In the genomic region with DNA sequence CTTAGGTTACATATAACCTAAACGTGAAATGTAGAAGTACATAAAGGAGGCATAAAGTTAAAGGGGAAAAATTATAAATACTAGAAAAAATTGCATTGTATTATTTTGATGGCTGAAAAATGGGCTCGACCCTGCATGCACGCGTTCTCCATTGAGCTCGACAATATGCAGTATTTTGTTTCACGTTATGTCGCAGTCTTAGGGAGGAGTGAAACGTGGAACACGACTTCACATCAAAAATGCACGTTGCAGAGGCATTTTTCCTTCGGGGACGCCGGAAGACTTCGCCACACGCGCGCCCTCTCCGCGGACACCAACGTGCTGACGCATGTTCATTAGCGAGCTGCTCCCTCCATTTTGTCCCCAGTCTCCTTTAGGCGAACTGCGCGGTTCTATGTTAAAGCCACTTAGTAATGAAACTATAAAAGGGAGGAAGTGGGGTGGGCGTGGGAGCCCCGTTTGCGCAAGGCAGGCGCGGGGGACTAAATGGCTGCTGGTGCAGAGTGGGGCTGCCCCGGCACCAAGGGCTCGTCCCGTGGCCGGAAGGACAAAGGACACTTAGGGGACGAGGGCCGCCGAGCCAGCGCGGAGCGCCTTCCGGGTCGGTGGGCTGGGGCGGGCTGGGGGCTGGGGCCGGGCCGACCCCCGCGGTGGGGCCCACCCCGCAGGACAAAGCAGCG, we compare ENCODE assay signal across 8 cellular contexts. TPM values are rescaled to one million over a fixed set of nuclear protein-coding genes. Genes with fewer than 3 reads are reported as not detected.
A peak's percentile ranks its signal among the peaks of the same experiment; 100 is the strongest.
DNase-seq lines count a peak whose midpoint lies in the region; ATAC-seq and TF ChIP-seq lines count a peak whose summit lies in the region.

No MANE protein-coding gene starts in this region.

- no peaks in the 10 kb centered on the region for H3K27me3 ChIP-seq in left lung

- H3K27ac ChIP-seq in left lung: peak overlapping the region; percentile 95 to 99

- peak overlapping the region; percentile 99 for H3K27ac Mint-ChIP-seq in activated B cell treated with CpG ODN at 0.5 μM for 24 hours
- peak overlapping the region; percentile 98 for H3K27ac Mint-ChIP-seq in central memory CD8-positive, alpha-beta T cell (ENCODE audit: low read depth)

- DNase-seq in AG08395 (ENCODE audit: low spot score) (peak; percentile 71), NCI-H2196 treated with DMSO at 0.1 percent for 48 hours (lab: John Stamatoyannopoulos, UW; ENCODE audit: unreplicated experiment) (peak; percentile 57), activated B cell treated with CpG ODN at 0.5 μM for 24 hours (no peak), left lung (peak; percentile 90 to 96)
- DNase-seq in central memory CD8-positive, alpha-beta T cell (ENCODE audit: low spot score in 2 of 2): peak; percentile 85 to 90
- DNase-seq in stimulated activated CD4-positive, alpha-beta T cell treated with anti-CD3 and anti-CD28 coated beads, Interleukin-4, amount 100 ng/mL, for 24 hours: peak; percentile 92

- ATAC-seq in GM18868 (IDR thresholded peaks at IDR 0.05; ENCODE audit: unreplicated experiment) (peak; percentile 62), HG03097 (IDR thresholded peaks at IDR 0.05; ENCODE audit: low FRiP score, unreplicated experiment) (peak; percentile 64), activated B cell treated with CpG ODN at 0.5 μM for 24 hours (ENCODE audit: low read depth) (peak; percentile 73), left lung (peak; percentile 59)
- ATAC-seq in central memory CD8-positive, alpha-beta T cell (replicated peaks; ENCODE audit: extremely low read depth, poor library complexity, severe bottlenecking): peak; percentile 79

- peaks cover 16 to 47% of the 10 kb centered on the region in 2 donors for H3K4me1 ChIP-seq in left lung

- no peaks in the 10 kb centered on the region for H3K27me3 Mint-ChIP-seq in activated B cell treated with CpG ODN at 0.5 μM for 24 hours
- H3K27me3 Mint-ChIP-seq in central memory CD8-positive, alpha-beta T cell: no peaks in the 10 kb centered on the region

- peaks cover 52% of the 10 kb centered on the region for H3K4me1 Mint-ChIP-seq in activated B cell treated with CpG ODN at 0.5 μM for 24 hours
- peaks cover 50% of the 10 kb centered on the region for H3K4me1 Mint-ChIP-seq in central memory CD8-positive, alpha-beta T cell

- H3K9me3 Mint-ChIP-seq in activated B cell treated with CpG ODN at 0.5 μM for 24 hours: no peaks in the 10 kb centered on the region
- H3K9me3 Mint-ChIP-seq in central memory CD8-positive, alpha-beta T cell: peaks cover 5% of the 10 kb centered on the region

- TF ChIP-seq CTCF in activated B cell treated with CpG ODN at 0.5 μM for 24 hours (IDR thresholded peaks at IDR 0.05): no peak
- TF ChIP-seq CTCF in left lung (IDR thresholded peaks at IDR 0.05): no peak

- no peaks in the 10 kb centered on the region for H3K9me3 ChIP-seq in left lung

- H3K4me3 Mint-ChIP-seq in activated B cell treated with CpG ODN at 0.5 μM for 24 hours: peak overlapping the region; percentile 97
- peak overlapping the region; percentile 92 for H3K4me3 Mint-ChIP-seq in central memory CD8-positive, alpha-beta T cell

- H3K36me3 Mint-ChIP-seq in activated B cell treated with CpG ODN at 0.5 μM for 24 hours (ENCODE audit: low read depth): peaks cover 43% of the 10 kb centered on the region
- peaks cover 32% of the 10 kb centered on the region for H3K36me3 Mint-ChIP-seq in central memory CD8-positive, alpha-beta T cell (ENCODE audit: insufficient read depth)

- peaks cover 0 to 19% of the 10 kb centered on the region in 2 donors for H3K36me3 ChIP-seq in left lung

- peak overlapping the region; percentile 64 to 74 for H3K4me3 ChIP-seq in left lung

- intact Hi-C loops in activated B cell treated with CpG ODN at 0.5 μM for 24 hours (cut with micrococcal nuclease) (loop anchor here (1.0 to 10.0 kb wide), 12 partner anchors 9 to 1740 kb away; a partner anchor contains a TSS), left lung (cut with DNase I) (loop anchor here in 1 of 2 donors (5.0 kb wide), 1 partner anchor 138 kb away; no protein-coding TSS in a partner anchor)

- CTCF ChIA-PET in activated B cell treated with CpG ODN at 0.5 μM for 24 hours (lab: Charles Lee): interaction anchor here (0.6 to 5.3 kb wide), 7 partner anchors 20 to 208 kb away, joined by 3 to 34 read pairs (median 6); a partner anchor contains a TSS

- POLR2A ChIA-PET in activated B cell treated with CpG ODN at 0.5 μM for 24 hours (lab: Charles Lee): interaction anchor here (0.6 to 8.4 kb wide), 30 partner anchors 10 to 786 kb away, joined by 3 to 364 read pairs (median 8); a partner anchor contains a TSS

RNA-seq across cellular contexts. Expression of a gene that starts 0.7 kb away (rescaled TPM):
- total RNA-seq in activated B cell treated with CpG ODN at 0.5 μM for 24 hours: 37.1 and 37.6 TPM in 2 replicates
- 10 to 100 TPM; 27.1 to 31.4 TPM for total RNA-seq in left lung

RNA-seq across cellular contexts. Expression of a gene that starts 29.6 kb away (rescaled TPM):
- 424 and 428 TPM in 2 replicates for total RNA-seq in activated B cell treated with CpG ODN at 0.5 μM for 24 hours
- 100 to 1,000 TPM; 248 to 263 TPM for total RNA-seq in left lung
